ENCODE assay signal across 1 cellular context in genomic region chr11:114398303-114398920, GRCh38.
TF ChIP-seq lines count a peak whose summit lies in the region.

No MANE protein-coding gene starts in this region.

TF ChIP-seq in HCT116, 20 proteins besides CTCF, POLR2A, EP300 and RAD21:
- no peak for TF ChIP-seq ZNF274 (IDR thresholded peaks at IDR 0.05; ENCODE audit: low read depth, low read length)
- no peak for TF ChIP-seq YY1 (IDR thresholded peaks at IDR 0.05; ENCODE audit: extremely low read depth, insufficient replicate concordance, low read depth, low read length)
- TF ChIP-seq ZFX (IDR thresholded peaks at IDR 0.05): no peak
- TF ChIP-seq SRF (IDR thresholded peaks at IDR 0.05; ENCODE audit: low read depth): no peak
- no peak for TF ChIP-seq TCF7L2 (IDR thresholded peaks at IDR 0.05; ENCODE audit: borderline replicate concordance, extremely low read depth, insufficient read depth, insufficient read length)
- no peak for TF ChIP-seq CEBPB (IDR thresholded peaks at IDR 0.05; ENCODE audit: low read depth)
- TF ChIP-seq SIN3A (IDR thresholded peaks at IDR 0.05; ENCODE audit: low read depth): no peak
- no peak for TF ChIP-seq SP1 (IDR thresholded peaks at IDR 0.05; ENCODE audit: low read depth)
- TF ChIP-seq, protein P1, sequence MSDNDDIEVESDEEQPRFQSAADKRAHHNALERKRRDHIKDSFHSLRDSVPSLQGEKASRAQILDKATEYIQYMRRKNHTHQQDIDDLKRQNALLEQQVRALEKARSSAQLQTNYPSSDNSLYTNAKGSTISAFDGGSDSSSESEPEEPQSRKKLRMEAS (IDR thresholded peaks at IDR 0.05): no peak
- TF ChIP-seq EZH2phosphoT487 (IDR thresholded peaks at IDR 0.05; ENCODE audit: borderline replicate concordance): no peak
- TF ChIP-seq ELF1 (IDR thresholded peaks at IDR 0.05; ENCODE audit: borderline replicate concordance, low read depth): no peak
- no peak for TF ChIP-seq EZH2 (IDR thresholded peaks at IDR 0.05)
- TF ChIP-seq CBX3 (IDR thresholded peaks at IDR 0.05; ENCODE audit: low read depth): no peak
